15 cellular contexts compared by ENCODE assay signal in genomic region chr18:24446953-24447537, GRCh38. TPM values are rescaled to one million over a fixed set of nuclear protein-coding genes. Genes with fewer than 3 reads are reported as not detected.
DNase-seq lines count a peak whose midpoint lies in the region; ATAC-seq and TF ChIP-seq lines count a peak whose summit lies in the region.
"Had no signal": no experiment of that assay in that cellular context is flagged by ENCODE, and none has a peak within 500 bp of the region (broad histone marks: within the 10 kb centered on the region; RNA-seq: fewer than 3 reads in every experiment).

No MANE protein-coding gene starts in this region.

- H3K27ac Mint-ChIP-seq in CD4-positive, CD25-positive, alpha-beta regulatory T cell, result no peak overlapping the region
- H3K27ac Mint-ChIP-seq in activated naive CD4-positive, alpha-beta T cell treated with anti-CD3 and anti-CD28 coated beads for 36 hours, result no peak overlapping the region
- H3K27ac Mint-ChIP-seq: activated naive CD4-positive, alpha-beta T cell treated with anti-CD3 and anti-CD28 coated beads, Interleukin-2, amount 10 ng/mL, durations not matched to agents 7 days and 5 days had no signal

- peaks cover 45% of the 10 kb centered on the region for H3K36me3 ChIP-seq in CD4-positive, CD25-positive, alpha-beta regulatory T cell (ENCODE audit: control insufficient read depth, insufficient read depth, low read length)
- H3K36me3 ChIP-seq: ovary had no signal

- H3K4me3 ChIP-seq in CD4-positive, CD25-positive, alpha-beta regulatory T cell (ENCODE audit: low read depth, low read length), result no peak overlapping the region
- H3K4me3 ChIP-seq in HFF-Myc (replicated peaks; ENCODE audit: low read depth, low read length), result no peak overlapping the region
- no peak overlapping the region for H3K4me3 ChIP-seq in foreskin fibroblast (ENCODE audit: low read depth in 1 of 2, low read length in 2 of 2)
- H3K4me3 ChIP-seq: ovary had no signal

- H3K4me1 ChIP-seq in CD4-positive, CD25-positive, alpha-beta regulatory T cell (ENCODE audit: control insufficient read depth, insufficient read depth, low read length, poor library complexity, severe bottlenecking), result no peaks in the 10 kb centered on the region

- no peak overlapping the region for H3K4me3 Mint-ChIP-seq in CD4-positive, CD25-positive, alpha-beta regulatory T cell
- no peak overlapping the region for H3K4me3 Mint-ChIP-seq in activated naive CD4-positive, alpha-beta T cell treated with anti-CD3 and anti-CD28 coated beads for 36 hours
- H3K4me3 Mint-ChIP-seq: activated naive CD4-positive, alpha-beta T cell treated with anti-CD3 and anti-CD28 coated beads, Interleukin-2, amount 10 ng/mL, durations not matched to agents 7 days and 5 days had no signal

- CTCF ChIA-PET in activated naive CD4-positive, alpha-beta T cell treated with anti-CD3 and anti-CD28 coated beads for 36 hours (lab: Charles Lee), result interaction anchor here (0.6 to 2.2 kb wide), 8 partner anchors 11 to 87 kb away, joined by 3 to 12 read pairs (median 4); no protein-coding TSS in a partner anchor

- peaks cover 59% of the 10 kb centered on the region for H3K36me3 Mint-ChIP-seq in CD4-positive, CD25-positive, alpha-beta regulatory T cell
- H3K36me3 Mint-ChIP-seq in activated naive CD4-positive, alpha-beta T cell treated with anti-CD3 and anti-CD28 coated beads for 36 hours (ENCODE audit: low read depth), result peaks cover 22% of the 10 kb centered on the region

- DNase-seq in CD4-positive, CD25-positive, alpha-beta regulatory T cell, result peak in 2 of 3 donors; percentile 3 to 13
- DNase-seq in HFF-Myc (ENCODE audit: extremely low read depth, low read depth), result no peak
- peak; percentile 35 for DNase-seq in RKO (ENCODE audit: low spot score)
- peak in 1 of 2 donors; percentile 11 for DNase-seq in foreskin fibroblast
- no peak for DNase-seq in NCI-H510A treated with DMSO at 0.1 percent for 48 hours (lab: John Stamatoyannopoulos, UW)
- DNase-seq in ACHN, result no peak
- no peak for DNase-seq in iPS-NIHi7 (ENCODE audit: extremely low spot score)
- no peak for DNase-seq in activated naive CD4-positive, alpha-beta T cell treated with anti-CD3 and anti-CD28 coated beads for 36 hours
- DNase-seq: activated CD4-positive, CD25-positive, alpha-beta regulatory T cell treated with anti-CD3 and anti-CD28 coated beads, Interleukin-2, amount 50 U/mL, for 72 hours; activated naive CD4-positive, alpha-beta T cell treated with anti-CD3 and anti-CD28 coated beads, Interleukin-2, amount 10 ng/mL, durations not matched to agents 7 days and 5 days; COR-L47; NCI-H1436 treated with DMSO at 0.1 percent for 48 hours; ovary had no signal

- ATAC-seq in CD4-positive, CD25-positive, alpha-beta regulatory T cell (ENCODE audit: low read depth in 2 of 2), result no peak

- intact Hi-C loops in activated naive CD4-positive, alpha-beta T cell treated with anti-CD3 and anti-CD28 coated beads for 36 hours (cut with micrococcal nuclease), result no loop called here

- no peaks in the 10 kb centered on the region for H3K27me3 Mint-ChIP-seq in CD4-positive, CD25-positive, alpha-beta regulatory T cell
- H3K27me3 Mint-ChIP-seq in activated naive CD4-positive, alpha-beta T cell treated with anti-CD3 and anti-CD28 coated beads for 36 hours (ENCODE audit: low read depth), result no peaks in the 10 kb centered on the region
- H3K27me3 Mint-ChIP-seq: activated naive CD4-positive, alpha-beta T cell treated with anti-CD3 and anti-CD28 coated beads, Interleukin-2, amount 10 ng/mL, durations not matched to agents 7 days and 5 days had no signal

- no peaks in the 10 kb centered on the region for H3K9me3 Mint-ChIP-seq in CD4-positive, CD25-positive, alpha-beta regulatory T cell
- H3K9me3 Mint-ChIP-seq in activated naive CD4-positive, alpha-beta T cell treated with anti-CD3 and anti-CD28 coated beads for 36 hours, result no peaks in the 10 kb centered on the region
- H3K9me3 Mint-ChIP-seq: activated naive CD4-positive, alpha-beta T cell treated with anti-CD3 and anti-CD28 coated beads, Interleukin-2, amount 10 ng/mL, durations not matched to agents 7 days and 5 days had no signal

- no peak overlapping the region for H3K27ac ChIP-seq in CD4-positive, CD25-positive, alpha-beta regulatory T cell (ENCODE audit: insufficient read depth, low read length, poor library complexity, severe bottlenecking)
- H3K27ac ChIP-seq: ovary, RWPE1 had no signal

- H3K4me1 Mint-ChIP-seq in CD4-positive, CD25-positive, alpha-beta regulatory T cell, result peaks cover 5 to 28% (median 11%) of the 10 kb centered on the region in 4 donors
- H3K4me1 Mint-ChIP-seq in activated naive CD4-positive, alpha-beta T cell treated with anti-CD3 and anti-CD28 coated beads for 36 hours (ENCODE audit: low read depth), result peaks cover 4% of the 10 kb centered on the region

- no peaks in the 10 kb centered on the region for H3K27me3 ChIP-seq in CD4-positive, CD25-positive, alpha-beta regulatory T cell (ENCODE audit: control insufficient read depth, insufficient read depth, low read length)
- H3K27me3 ChIP-seq: ovary had no signal

- peak; percentile 9 for TF ChIP-seq CTCF in HFF-Myc (IDR thresholded peaks at IDR 0.05; ENCODE audit: low read depth, low read length, missing control alignments)
- peak; percentile 10 for TF ChIP-seq CTCF in foreskin fibroblast (IDR thresholded peaks at IDR 0.05; ENCODE audit: low read depth, low read length)

- no peaks in the 10 kb centered on the region for H3K9me3 ChIP-seq in CD4-positive, CD25-positive, alpha-beta regulatory T cell (ENCODE audit: control insufficient read depth in 2 of 2, low read length in 2 of 2)
- H3K9me3 ChIP-seq: ovary had no signal

- in situ Hi-C loops in ACHN (cut with HindIII; ENCODE audit: low pct_ligation_motif_present, low pct_unique_long_range_greater_than_20kb, low sequenced_read_pairs), result no loop called here

RNA-seq across cellular contexts. Expression of gene HRH4, which starts 13.4 kb away (rescaled TPM):
- 0.39 TPM for total RNA-seq in CD4-positive, CD25-positive, alpha-beta regulatory T cell
- polyA plus RNA-seq in CD4-positive, CD25-positive, alpha-beta regulatory T cell, result 1 to 10 TPM in 2 of 4 donors, under 1 TPM in 2; 0.18 to 1.5 (median 1.1) TPM
- total RNA-seq in activated naive CD4-positive, alpha-beta T cell treated with anti-CD3 and anti-CD28 coated beads for 36 hours, result not detected
- total RNA-seq: endothelial cell of umbilical vein, ovary had no signal

RNA-seq across cellular contexts. Expression of gene IMPACT, which starts 20.6 kb away (rescaled TPM):
- total RNA-seq in CD4-positive, CD25-positive, alpha-beta regulatory T cell, result 12.2 TPM
- 10 to 100 TPM; 11.8 to 19.3 (median 15.4) TPM for polyA plus RNA-seq in CD4-positive, CD25-positive, alpha-beta regulatory T cell
- total RNA-seq in activated naive CD4-positive, alpha-beta T cell treated with anti-CD3 and anti-CD28 coated beads for 36 hours, result 10 to 100 TPM; 19.4 to 19.9 TPM

RNA-seq across cellular contexts. Expression of gene OSBPL1A, which starts 49.4 kb away (rescaled TPM):
- total RNA-seq in CD4-positive, CD25-positive, alpha-beta regulatory T cell, result 2.7 TPM
- 1 to 10 TPM in 2 of 4 donors, under 1 TPM in 2; 0.40 to 5.8 (median 1.5) TPM for polyA plus RNA-seq in CD4-positive, CD25-positive, alpha-beta regulatory T cell
- 1 to 10 TPM; 2.4 to 2.7 TPM for total RNA-seq in activated naive CD4-positive, alpha-beta T cell treated with anti-CD3 and anti-CD28 coated beads for 36 hours

Comparison
In these comparisons a context has a peak if more than half of its experiments do, and no peak if none do; other contexts are left out.
1. DNase-seq: peak in CD4-positive, CD25-positive, alpha-beta regulatory T cell (2 of 3) and RKO (single experiment); none in HFF-Myc (single experiment), NCI-H510A treated with DMSO at 0.1 percent for 48 hours (single experiment), ACHN (single experiment), iPS-NIHi7 (single experiment) and activated naive CD4-positive, alpha-beta T cell treated with anti-CD3 and anti-CD28 coated beads for 36 hours (single experiment).